ENCODE assay signal across 8 cellular contexts in the genomic region with DNA sequence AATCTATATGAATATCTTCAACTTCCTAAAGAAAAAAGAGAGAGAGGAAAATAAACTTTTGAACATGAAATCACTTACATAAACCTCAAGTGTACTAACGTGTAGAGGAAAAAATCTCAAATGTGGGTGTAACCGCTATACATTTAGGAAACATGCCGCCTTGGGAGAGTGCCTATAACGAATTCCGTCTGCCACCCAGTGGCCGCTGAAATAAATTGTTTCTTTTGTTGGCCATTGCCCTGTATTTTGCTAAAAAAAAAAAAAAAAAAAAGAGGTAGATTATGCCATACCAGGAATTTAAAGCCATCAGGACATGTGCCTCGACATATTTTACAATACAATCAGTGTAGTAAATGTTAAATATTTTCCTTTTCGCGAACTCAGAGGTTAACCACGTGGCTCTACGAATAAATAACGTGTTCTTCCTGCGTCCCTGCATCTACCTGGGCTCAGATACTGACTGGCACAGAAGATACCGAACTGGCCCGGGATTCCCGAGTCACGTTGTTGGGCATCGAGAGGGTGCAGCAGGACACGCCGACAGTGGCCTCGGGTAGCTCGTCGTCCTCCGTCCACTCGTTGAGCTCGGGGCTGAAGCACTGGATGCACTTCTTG. TPM values are rescaled to one million over a fixed set of nuclear protein-coding genes. Genes with fewer than 3 reads are reported as not detected.
DNase-seq lines count a peak whose midpoint lies in the region; ATAC-seq lines count a peak whose summit lies in the region.

No MANE protein-coding gene starts in this region.

- H3K9me3 Mint-ChIP-seq in activated CD4-positive, alpha-beta T cell treated with anti-CD3 and anti-CD28 coated beads, Interleukin-2, amount 10 ng/mL, durations not matched to agents 7 days and 5 days = no peaks in the 10 kb centered on the region

- peak; percentile 1 for ATAC-seq in HG03342 (IDR thresholded peaks at IDR 0.05; ENCODE audit: unreplicated experiment)

- POLR2A ChIA-PET in activated CD4-positive, alpha-beta T cell treated with anti-CD3 and anti-CD28 coated beads, Interleukin-2, amount 10 ng/mL, durations not matched to agents 7 days and 5 days (lab: Charles Lee) = no interaction called here

- CTCF ChIA-PET in activated CD4-positive, alpha-beta T cell treated with anti-CD3 and anti-CD28 coated beads, Interleukin-2, amount 10 ng/mL, durations not matched to agents 7 days and 5 days (lab: Charles Lee) = interaction anchor here (0.7 to 2.2 kb wide), 14 partner anchors 9 to 158 kb away, joined by 3 to 15 read pairs (median 3); a partner anchor contains a TSS

- H3K4me1 Mint-ChIP-seq in activated CD4-positive, alpha-beta T cell treated with anti-CD3 and anti-CD28 coated beads, Interleukin-2, amount 10 ng/mL, durations not matched to agents 7 days and 5 days = peaks cover 39% of the 10 kb centered on the region

- DNase-seq in NK-92 treated with Interleukin-12 subunit alpha and Interleukin-12 subunit beta, amount 100 ng/mL, for 24 hours (lab: John Stamatoyannopoulos, UW) = peak; percentile 50
- DNase-seq in NK-92 (lab: John Stamatoyannopoulos, UW; ENCODE audit: unreplicated experiment) (no peak), NCI-H524 (lab: John Stamatoyannopoulos, UW) (peak; percentile 62 to 85), ecto neural progenitor cell (ENCODE audit: low spot score) (peak; percentile 56), lung microvascular endothelial cell (ENCODE audit: low read depth in 2 of 2) (peak; percentile 69 to 80)
- DNase-seq in activated CD4-positive, alpha-beta T cell treated with anti-CD3 and anti-CD28 coated beads, Interleukin-2, amount 10 ng/mL, durations not matched to agents 7 days and 5 days = peak; percentile 82
- peak; percentile 33 to 47 (median 46) for DNase-seq in stimulated activated CD4-positive, alpha-beta T cell treated with anti-CD3 and anti-CD28 coated beads, TNF-alpha, amount 100 ng/mL, for 48 hours (ENCODE audit: low read depth in 3 of 3)

- H3K36me3 Mint-ChIP-seq in activated CD4-positive, alpha-beta T cell treated with anti-CD3 and anti-CD28 coated beads, Interleukin-2, amount 10 ng/mL, durations not matched to agents 7 days and 5 days (ENCODE audit: low read depth) = peaks cover 12% of the 10 kb centered on the region

- H3K27ac Mint-ChIP-seq in activated CD4-positive, alpha-beta T cell treated with anti-CD3 and anti-CD28 coated beads, Interleukin-2, amount 10 ng/mL, durations not matched to agents 7 days and 5 days = peak overlapping the region; percentile 91

- H3K4me3 Mint-ChIP-seq in activated CD4-positive, alpha-beta T cell treated with anti-CD3 and anti-CD28 coated beads, Interleukin-2, amount 10 ng/mL, durations not matched to agents 7 days and 5 days = peak overlapping the region; percentile 85

- H3K27me3 Mint-ChIP-seq in activated CD4-positive, alpha-beta T cell treated with anti-CD3 and anti-CD28 coated beads, Interleukin-2, amount 10 ng/mL, durations not matched to agents 7 days and 5 days = peaks cover 12% of the 10 kb centered on the region

RNA-seq across cellular contexts. Expression of a gene that starts 14.3 kb away (rescaled TPM):
- total RNA-seq in activated CD4-positive, alpha-beta T cell treated with anti-CD3 and anti-CD28 coated beads, Interleukin-2, amount 10 ng/mL, durations not matched to agents 7 days and 5 days = under 1 TPM; 0.07 to 0.15 TPM
- total RNA-seq in lung microvascular endothelial cell = under 0.01 TPM in 2 replicates
